Comparison of ENCODE assay signal across 20 cellular contexts in the genomic region with DNA sequence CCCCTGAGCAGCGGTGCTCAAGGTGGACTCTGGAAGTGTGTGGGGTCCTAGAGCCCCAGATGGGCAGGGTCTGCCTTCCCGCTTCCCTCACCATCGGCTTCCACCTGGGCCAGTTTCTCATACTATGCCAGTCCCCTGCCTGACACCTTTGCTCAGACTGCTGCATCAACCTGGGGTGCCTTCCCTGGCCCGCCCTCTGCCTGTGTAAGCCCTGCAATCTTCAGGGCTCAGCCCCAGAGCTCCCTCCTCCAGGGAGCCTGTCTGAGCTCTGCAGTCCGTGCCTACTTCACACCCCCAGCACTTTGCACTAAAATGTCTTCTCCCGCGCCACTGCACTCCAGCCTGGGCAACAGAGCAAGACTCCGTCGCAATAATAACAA. TPM values are rescaled to one million over a fixed set of nuclear protein-coding genes. Genes with fewer than 3 reads are reported as not detected.
A peak's percentile ranks its signal among the peaks of the same experiment; 100 is the strongest.
DNase-seq lines count a peak whose midpoint lies in the region; ATAC-seq and TF ChIP-seq lines count a peak whose summit lies in the region.
"Had no signal": no experiment of that assay in that cellular context is flagged by ENCODE, and none has a peak within 500 bp of the region (broad histone marks: within the 10 kb centered on the region; RNA-seq: fewer than 3 reads in every experiment).

No MANE protein-coding gene starts in this region.

- POLR2A ChIA-PET in PC-3 (lab: Charles Lee; ENCODE audit: unreplicated experiment) = no interaction called here

- H2AFZ ChIP-seq in OCI-LY3 (ENCODE audit: low read depth, low read length) (no peak overlapping the region), PC-3 (ENCODE audit: low read length) (no peak overlapping the region)

- H3K9me2 ChIP-seq in PC-3 (replicated peaks; ENCODE audit: low read length) = no peaks in the 10 kb centered on the region

- no peaks in the 10 kb centered on the region for H3F3A ChIP-seq in PC-3 (ENCODE audit: low read length, unreplicated experiment)

- CTCF ChIA-PET in activated CD8-positive, alpha-beta memory T cell treated with anti-CD3 and anti-CD28 coated beads, Interleukin-2, amount 10 ng/mL, durations not matched to agents 7 days and 5 days (lab: Charles Lee) = interaction anchor here (1.9 to 25.9 kb wide), 3 partner anchors 12 to 46 kb away, joined by 4 to 1355 read pairs (median 10); partner anchors contain the start of gene CSK
- CTCF ChIA-PET in PC-3 (lab: Charles Lee) = no interaction called here

- H3K4me3 ChIP-seq in OCI-LY3 (ENCODE audit: low read length) = no peak overlapping the region
- no peak overlapping the region for H3K4me3 ChIP-seq in PC-3 (ENCODE audit: low read length)

- DNase-seq in activated CD8-positive, alpha-beta memory T cell treated with anti-CD3 and anti-CD28 coated beads, Interleukin-2, amount 10 ng/mL, durations not matched to agents 7 days and 5 days = no peak
- no peak for DNase-seq in activated CD8-positive, alpha-beta memory T cell treated with anti-CD3 and anti-CD28 coated beads for 24 hours
- DNase-seq in osteocyte (ENCODE audit: extremely low spot score, unreplicated experiment) = no peak
- DNase-seq in PC-3 = no peak
- DNase-seq: amygdala, HCEC 1CT, kidney, NCI-H2029, NCI-H524 treated with DMSO at 0.1 percent for 48 hours had no signal

- no peak for TF ChIP-seq CTCF in OCI-LY3 (IDR thresholded peaks at IDR 0.05; ENCODE audit: low read depth, low read length)
- no peak for TF ChIP-seq CTCF in brain (conservative IDR thresholded peaks at IDR 0.05)
- TF ChIP-seq CTCF in osteocyte (IDR thresholded peaks at IDR 0.05) = no peak
- no peak for TF ChIP-seq CTCF in PC-3 (conservative IDR thresholded peaks at IDR 0.05; ENCODE audit: low read depth, low read length)

- H3K79me2 ChIP-seq in OCI-LY3 (ENCODE audit: low read length) (peaks cover 100% of the 10 kb centered on the region), PC-3 (ENCODE audit: low read length) (peaks cover 41% of the 10 kb centered on the region)

- intact Hi-C loops in PC-3 (cut with micrococcal nuclease) = no loop called here

- H3K36me3 ChIP-seq in OCI-LY3 (replicated peaks; ENCODE audit: low read depth, low read length) (peaks cover 78% of the 10 kb centered on the region), PC-3 (ENCODE audit: low read depth, low read length) (no peaks in the 10 kb centered on the region; the same call in 1 of the 2 replicates)

- H3K4me2 ChIP-seq in OCI-LY3 (ENCODE audit: low read length) (peak overlapping the region; percentile 30), PC-3 (ENCODE audit: low read length) (no peak overlapping the region)

- peak overlapping the region; percentile 84 for H3K27ac Mint-ChIP-seq in activated CD8-positive, alpha-beta memory T cell treated with anti-CD3 and anti-CD28 coated beads, Interleukin-2, amount 10 ng/mL, durations not matched to agents 7 days and 5 days
- H3K27ac Mint-ChIP-seq in brain (peak overlapping the region in 3 of 5 experiments; percentile 51 to 80 (median 75)), osteocyte (ENCODE audit: unreplicated experiment) (peak overlapping the region; percentile 18)

- H3K27me3 ChIP-seq in OCI-LY3 (ENCODE audit: low read depth, low read length) = no peaks in the 10 kb centered on the region
- H3K27me3 ChIP-seq in PC-3 (ENCODE audit: low read length) = no peaks in the 10 kb centered on the region

- ATAC-seq in activated CD8-positive, alpha-beta memory T cell treated with anti-CD3 and anti-CD28 coated beads, Interleukin-2, amount 10 ng/mL, durations not matched to agents 7 days and 5 days = no peak
- ATAC-seq in PC-3 = no peak
- ATAC-seq in GM21528 (IDR thresholded peaks at IDR 0.05; ENCODE audit: low FRiP score, unreplicated experiment) = no peak
- no peak for ATAC-seq in HG03159 (IDR thresholded peaks at IDR 0.05; ENCODE audit: unreplicated experiment)

- no peaks in the 10 kb centered on the region for H3K27me3 Mint-ChIP-seq in activated CD8-positive, alpha-beta memory T cell treated with anti-CD3 and anti-CD28 coated beads, Interleukin-2, amount 10 ng/mL, durations not matched to agents 7 days and 5 days
- H3K27me3 Mint-ChIP-seq in brain (no peaks in the 10 kb centered on the region), osteocyte (ENCODE audit: unreplicated experiment) (no peaks in the 10 kb centered on the region)

- peaks cover 88% of the 10 kb centered on the region for H4K20me1 ChIP-seq in OCI-LY3 (ENCODE audit: insufficient read depth, low read length)
- H4K20me1 ChIP-seq in PC-3 (ENCODE audit: low read length) = peaks cover 14% of the 10 kb centered on the region; the same call in 1 of the 2 replicates

- H3K27ac ChIP-seq in OCI-LY3 (ENCODE audit: low read length) = peak overlapping the region; percentile 97
- no peak overlapping the region for H3K27ac ChIP-seq in PC-3 (ENCODE audit: low read length)

- H3K9ac ChIP-seq in OCI-LY3 (ENCODE audit: low read length) = peak overlapping the region; percentile 7; the same call in 1 of the 2 replicates
- no peak overlapping the region for H3K9ac ChIP-seq in PC-3 (ENCODE audit: low read length)

- no TSS peak for BruUV-seq in PC-3 (replicated peaks; lab: Mats Ljungman, UMichigan)

- H3K36me3 Mint-ChIP-seq in activated CD8-positive, alpha-beta memory T cell treated with anti-CD3 and anti-CD28 coated beads, Interleukin-2, amount 10 ng/mL, durations not matched to agents 7 days and 5 days = peaks cover 42% of the 10 kb centered on the region
- H3K36me3 Mint-ChIP-seq in brain = no peaks in the 10 kb centered on the region
- H3K36me3 Mint-ChIP-seq in osteocyte (ENCODE audit: unreplicated experiment) = peaks cover 3% of the 10 kb centered on the region

- peaks cover 90% of the 10 kb centered on the region for H3K4me1 Mint-ChIP-seq in activated CD8-positive, alpha-beta memory T cell treated with anti-CD3 and anti-CD28 coated beads, Interleukin-2, amount 10 ng/mL, durations not matched to agents 7 days and 5 days
- H3K4me1 Mint-ChIP-seq in brain = peaks cover 44% of the 10 kb centered on the region
- H3K4me1 Mint-ChIP-seq in osteocyte (ENCODE audit: unreplicated experiment) = peaks cover 33% of the 10 kb centered on the region

- peaks cover 98% of the 10 kb centered on the region for H3K4me1 ChIP-seq in OCI-LY3 (ENCODE audit: low read length)
- no peaks in the 10 kb centered on the region for H3K4me1 ChIP-seq in PC-3 (ENCODE audit: insufficient read depth, low read length)

- no peak overlapping the region for H3K4me3 Mint-ChIP-seq in activated CD8-positive, alpha-beta memory T cell treated with anti-CD3 and anti-CD28 coated beads, Interleukin-2, amount 10 ng/mL, durations not matched to agents 7 days and 5 days
- H3K4me3 Mint-ChIP-seq in brain (no peak overlapping the region), osteocyte (ENCODE audit: unreplicated experiment) (no peak overlapping the region)

- H3K9me3 ChIP-seq in OCI-LY3 (ENCODE audit: insufficient read depth, low read length) (no peaks in the 10 kb centered on the region), PC-3 (ENCODE audit: low read length) (no peaks in the 10 kb centered on the region)

- H3K9me3 Mint-ChIP-seq in activated CD8-positive, alpha-beta memory T cell treated with anti-CD3 and anti-CD28 coated beads, Interleukin-2, amount 10 ng/mL, durations not matched to agents 7 days and 5 days (ENCODE audit: low read depth) = no peaks in the 10 kb centered on the region
- no peaks in the 10 kb centered on the region for H3K9me3 Mint-ChIP-seq in brain
- no peaks in the 10 kb centered on the region for H3K9me3 Mint-ChIP-seq in osteocyte (ENCODE audit: unreplicated experiment)

RNA-seq across cellular contexts. Expression of gene CSK, which starts 13.1 kb away (rescaled TPM):
- 100 to 1,000 TPM; 349 to 369 TPM for total RNA-seq in activated CD8-positive, alpha-beta memory T cell treated with anti-CD3 and anti-CD28 coated beads, Interleukin-2, amount 10 ng/mL, durations not matched to agents 7 days and 5 days
- polyA plus RNA-seq in brain (ENCODE audit: insufficient read depth, low read depth, low replicate concordance) = 66.2 TPM
- 56.0 and 57.0 TPM in 2 replicates for total RNA-seq in osteocyte
- total RNA-seq in PC-3 (2014; rRNA removed) = 38.0 and 50.3 TPM in 2 replicates

RNA-seq across cellular contexts. Expression of gene LMAN1L, which starts 17.7 kb away (rescaled TPM):
- total RNA-seq in activated CD8-positive, alpha-beta memory T cell treated with anti-CD3 and anti-CD28 coated beads, Interleukin-2, amount 10 ng/mL, durations not matched to agents 7 days and 5 days = not detected
- polyA plus RNA-seq in brain (ENCODE audit: insufficient read depth, low read depth, low replicate concordance) = not detected
- total RNA-seq in osteocyte (not detected in 2 replicates), PC-3 (2014; rRNA removed) (not detected in 2 replicates)
- total RNA-seq: chondrocyte, G401, kidney, mesenteric fat pad, omental fat pad, SK-MEL-5, ureter had no signal

RNA-seq across cellular contexts. Expression of gene CPLX3, which starts 31.5 kb away (rescaled TPM):
- total RNA-seq in activated CD8-positive, alpha-beta memory T cell treated with anti-CD3 and anti-CD28 coated beads, Interleukin-2, amount 10 ng/mL, durations not matched to agents 7 days and 5 days = under 1 TPM in 1 of 2 experiments, not detected in 1; 0.35 TPM
- polyA plus RNA-seq in brain (ENCODE audit: insufficient read depth, low read depth, low replicate concordance) = 2.1 TPM
- total RNA-seq in osteocyte (not detected in 2 replicates), PC-3 (2014; rRNA removed) (not detected in 2 replicates)
- total RNA-seq: chondrocyte, G401, kidney, mesenteric fat pad, omental fat pad, SK-MEL-5, ureter had no signal

RNA-seq across cellular contexts. Expression of gene CYP1A2, which starts 46.3 kb away (rescaled TPM):
- not detected for total RNA-seq in activated CD8-positive, alpha-beta memory T cell treated with anti-CD3 and anti-CD28 coated beads, Interleukin-2, amount 10 ng/mL, durations not matched to agents 7 days and 5 days
- not detected for polyA plus RNA-seq in brain (ENCODE audit: insufficient read depth, low read depth, low replicate concordance)
- total RNA-seq in osteocyte = not detected in 2 replicates
- total RNA-seq in PC-3 (2014; rRNA removed) = not detected in 2 replicates
- total RNA-seq: chondrocyte, G401, kidney, mesenteric fat pad, OCI-LY7, SK-MEL-5, ureter had no signal

RNA-seq across cellular contexts. Expression of gene ULK3, which starts 48.0 kb away (rescaled TPM):
- 10 to 100 TPM; 48.5 to 58.6 TPM for total RNA-seq in activated CD8-positive, alpha-beta memory T cell treated with anti-CD3 and anti-CD28 coated beads, Interleukin-2, amount 10 ng/mL, durations not matched to agents 7 days and 5 days
- polyA plus RNA-seq in brain (ENCODE audit: insufficient read depth, low read depth, low replicate concordance) = 25.2 TPM
- total RNA-seq in osteocyte (30.6 and 32.4 TPM in 2 replicates), PC-3 (2014; rRNA removed) (20.3 and 29.7 TPM in 2 replicates)

Comparison
In these comparisons a context has a peak if more than half of its experiments do, and no peak if none do; other contexts are left out.
1. H3K27ac Mint-ChIP-seq: peak in every context shown above with its lines; median percentile 84 in activated CD8-positive, alpha-beta memory T cell treated with anti-CD3 and anti-CD28 coated beads, Interleukin-2, amount 10 ng/mL, durations not matched to agents 7 days and 5 days; 75 in brain; 18 in osteocyte.